8 cellular contexts compared by ENCODE assay signal in the genomic region with DNA sequence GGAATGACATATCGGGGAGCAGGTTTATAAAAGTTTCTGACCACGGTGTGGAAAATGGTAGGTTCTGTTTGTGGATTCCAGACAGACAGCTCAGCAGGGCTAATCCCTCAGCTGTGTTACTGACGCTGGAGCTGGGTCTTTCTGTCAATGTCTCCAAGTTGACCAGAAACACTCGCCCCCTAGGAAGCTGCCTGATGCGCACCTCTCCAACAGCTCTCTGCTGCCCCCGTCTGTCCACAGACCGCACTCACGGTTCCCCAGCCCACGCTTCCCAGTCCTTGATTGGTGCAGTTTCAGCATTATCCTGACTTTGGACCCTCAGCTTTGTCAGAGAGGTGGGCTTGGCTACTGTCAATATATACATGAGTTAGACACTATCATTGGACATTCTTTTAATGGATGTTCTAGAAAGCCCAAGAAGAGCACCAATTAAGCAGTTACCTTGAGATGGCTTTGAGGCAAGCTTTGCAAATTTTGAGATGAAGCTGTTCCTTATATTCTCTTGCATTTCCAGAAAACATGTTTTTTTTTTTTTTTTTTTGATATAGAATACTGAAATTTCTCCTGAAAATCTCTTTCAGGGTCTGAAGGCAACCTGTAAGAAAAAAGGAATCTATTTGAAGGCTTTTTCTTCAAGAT.
DNase-seq lines count a peak whose midpoint lies in the region; ATAC-seq, FAIRE-seq and TF ChIP-seq lines count a peak whose summit lies in the region.

No MANE protein-coding gene starts in this region.

- DNase-seq in C1 segment of cervical spinal cord (lab: John Stamatoyannopoulos, UW) (peak in 13 of 14 donors; percentile 9 to 75 (median 41)), GM19239 (ENCODE audit: insufficient read length, low spot score) (peak; percentile 28), NOMO-1 (lab: John Stamatoyannopoulos, UW; ENCODE audit: unreplicated experiment in 2 of 2) (peak; percentile 34 to 59), epithelial cell of esophagus (ENCODE audit: low read depth) (peak; percentile 56)
- DNase-seq in activated CD8-positive, alpha-beta memory T cell treated with anti-CD3 and anti-CD28 coated beads, Interleukin-2, amount 50 U/mL, for 1 hour (ENCODE audit: extremely low read depth), result peak; percentile 25
- DNase-seq in naive thymus-derived CD4-positive, alpha-beta T cell, result peak; percentile 35 to 73 (median 57)
- DNase-seq in stimulated activated effector memory CD8-positive, alpha-beta T cell treated with anti-CD3 and anti-CD28 coated beads, Interleukin-12 subunit alpha, Interleukin-12 subunit beta, amount 100 ng/mL, for 72 hours (ENCODE audit: low spot score in 2 of 2), result peak; percentile 69 to 89

- H3K4me3 Mint-ChIP-seq in naive thymus-derived CD4-positive, alpha-beta T cell, result no peak overlapping the region
- no peak overlapping the region for H3K4me3 Mint-ChIP-seq in stimulated activated effector memory CD8-positive, alpha-beta T cell treated with anti-CD3 and anti-CD28 coated beads, Interleukin-12 subunit alpha, Interleukin-12 subunit beta, amount 100 ng/mL, for 72 hours

- FAIRE-seq in GM19239 (lab: Jason Lieb, UNC), result peak; percentile 97

- H3K27ac Mint-ChIP-seq in naive thymus-derived CD4-positive, alpha-beta T cell, result no peak overlapping the region
- H3K27ac Mint-ChIP-seq in stimulated activated effector memory CD8-positive, alpha-beta T cell treated with anti-CD3 and anti-CD28 coated beads, Interleukin-12 subunit alpha, Interleukin-12 subunit beta, amount 100 ng/mL, for 72 hours, result no peak overlapping the region

- peaks cover 0 to 8% (median 6%) of the 10 kb centered on the region in 5 donors for H3K27me3 Mint-ChIP-seq in naive thymus-derived CD4-positive, alpha-beta T cell

- CTCF ChIA-PET in naive thymus-derived CD4-positive, alpha-beta T cell (lab: Charles Lee), result interaction anchor here (0.6 to 4.9 kb wide), 24 partner anchors 9 to 1244 kb away, joined by 3 to 44 read pairs (median 4); no protein-coding TSS in a partner anchor

- no peaks in the 10 kb centered on the region for H3K36me3 Mint-ChIP-seq in naive thymus-derived CD4-positive, alpha-beta T cell
- no peaks in the 10 kb centered on the region for H3K36me3 Mint-ChIP-seq in stimulated activated effector memory CD8-positive, alpha-beta T cell treated with anti-CD3 and anti-CD28 coated beads, Interleukin-12 subunit alpha, Interleukin-12 subunit beta, amount 100 ng/mL, for 72 hours

- peak; percentile 96 for TF ChIP-seq CTCF in epithelial cell of esophagus (IDR thresholded peaks at IDR 0.05; ENCODE audit: insufficient read depth, low read depth, low read length, missing control alignments)

- peaks cover 0 to 2% (median 0%) of the 10 kb centered on the region in 7 donors for H3K4me1 Mint-ChIP-seq in naive thymus-derived CD4-positive, alpha-beta T cell
- no peaks in the 10 kb centered on the region for H3K4me1 Mint-ChIP-seq in stimulated activated effector memory CD8-positive, alpha-beta T cell treated with anti-CD3 and anti-CD28 coated beads, Interleukin-12 subunit alpha, Interleukin-12 subunit beta, amount 100 ng/mL, for 72 hours

- H3K27ac ChIP-seq in naive thymus-derived CD4-positive, alpha-beta T cell (ENCODE audit: low read depth, low read length), result no peak overlapping the region

- H3K36me3 ChIP-seq in naive thymus-derived CD4-positive, alpha-beta T cell (ENCODE audit: control insufficient read depth in 2 of 3, insufficient read depth in 3 of 3, low read length in 3 of 3), result no peaks in the 10 kb centered on the region

- intact Hi-C loops in naive thymus-derived CD4-positive, alpha-beta T cell (cut with micrococcal nuclease), result loop anchor here (1.0 to 5.0 kb wide), 8 partner anchors 196 to 1240 kb away; no protein-coding TSS in a partner anchor

- H3K4me1 ChIP-seq in naive thymus-derived CD4-positive, alpha-beta T cell (ENCODE audit: control insufficient read depth in 2 of 2, insufficient read depth in 2 of 2, low read length in 2 of 2), result no peaks in the 10 kb centered on the region

- POLR2A ChIA-PET in naive thymus-derived CD4-positive, alpha-beta T cell (lab: Charles Lee), result interaction anchor here (0.5 kb wide), 1 partner anchor 755 kb away, joined by 3 read pairs; no protein-coding TSS in a partner anchor

- H3K9me3 ChIP-seq in naive thymus-derived CD4-positive, alpha-beta T cell (ENCODE audit: control insufficient read depth in 2 of 3, low read length in 3 of 3), result no peaks in the 10 kb centered on the region

- peak; percentile 94 for ATAC-seq in HG03342 (IDR thresholded peaks at IDR 0.05; ENCODE audit: unreplicated experiment)
- ATAC-seq in naive thymus-derived CD4-positive, alpha-beta T cell, result peak; percentile 89
- ATAC-seq in stimulated activated effector memory CD8-positive, alpha-beta T cell treated with anti-CD3 and anti-CD28 coated beads, Interleukin-12 subunit alpha, Interleukin-12 subunit beta, amount 100 ng/mL, for 72 hours, result peak; percentile 75

- no peaks in the 10 kb centered on the region for H3K27me3 ChIP-seq in naive thymus-derived CD4-positive, alpha-beta T cell (ENCODE audit: control insufficient read depth in 2 of 2, insufficient read depth in 2 of 2, low read length in 2 of 2)

- H3K4me3 ChIP-seq in epithelial cell of esophagus (ENCODE audit: low read length), result no peak overlapping the region
- H3K4me3 ChIP-seq in naive thymus-derived CD4-positive, alpha-beta T cell (ENCODE audit: low read length), result no peak overlapping the region

- no peaks in the 10 kb centered on the region for H3K9me3 Mint-ChIP-seq in naive thymus-derived CD4-positive, alpha-beta T cell
- no peaks in the 10 kb centered on the region for H3K9me3 Mint-ChIP-seq in stimulated activated effector memory CD8-positive, alpha-beta T cell treated with anti-CD3 and anti-CD28 coated beads, Interleukin-12 subunit alpha, Interleukin-12 subunit beta, amount 100 ng/mL, for 72 hours

Comparison
In these comparisons a context has a peak if more than half of its experiments do, and no peak if none do; other contexts are left out.
1. DNase-seq: peak in every context shown above with its lines; median percentile 79 in stimulated activated effector memory CD8-positive, alpha-beta T cell treated with anti-CD3 and anti-CD28 coated beads, Interleukin-12 subunit alpha, Interleukin-12 subunit beta, amount 100 ng/mL, for 72 hours; 57 in naive thymus-derived CD4-positive, alpha-beta T cell; 56 in epithelial cell of esophagus; 46 in NOMO-1; 41 in C1 segment of cervical spinal cord; 28 in GM19239; 25 in activated CD8-positive, alpha-beta memory T cell treated with anti-CD3 and anti-CD28 coated beads, Interleukin-2, amount 50 U/mL, for 1 hour.